Comparison of ENCODE assay signal across 17 cellular contexts in the genomic region with DNA sequence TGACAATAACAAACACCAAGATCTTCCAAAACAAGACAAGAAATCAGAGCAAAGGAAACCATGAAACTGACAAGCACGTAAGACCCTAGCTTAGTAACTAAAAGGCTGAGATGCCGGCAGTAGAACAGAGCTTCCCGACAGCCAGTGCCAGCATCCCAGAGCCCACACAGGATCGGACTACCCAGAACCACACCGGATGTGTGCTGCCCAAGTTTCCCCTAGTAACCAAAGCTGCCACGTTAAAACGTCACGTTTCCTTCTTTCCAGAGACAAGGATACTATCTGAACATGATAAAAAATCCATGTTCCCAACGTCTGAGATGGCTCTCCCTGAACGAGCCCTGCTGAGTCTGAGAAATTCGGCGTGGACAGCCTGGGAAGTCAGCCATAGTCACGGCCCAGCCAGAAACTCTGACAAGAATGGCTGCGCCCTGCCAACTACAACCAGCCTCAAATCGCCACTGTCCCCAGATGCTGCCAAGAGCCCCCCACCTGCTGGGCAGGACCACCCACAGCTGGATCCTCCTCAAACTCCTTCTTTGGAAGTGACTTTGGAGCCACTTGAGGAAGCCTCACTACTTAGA. TPM values are rescaled to one million over a fixed set of nuclear protein-coding genes. Genes with fewer than 3 reads are reported as not detected.
DNase-seq lines count a peak whose midpoint lies in the region; ATAC-seq and TF ChIP-seq lines count a peak whose summit lies in the region.
"Had no signal": no experiment of that assay in that cellular context is flagged by ENCODE, and none has a peak within 500 bp of the region (broad histone marks: within the 10 kb centered on the region; RNA-seq: fewer than 3 reads in every experiment).

No MANE protein-coding gene starts in this region.

- H3K4me3 ChIP-seq in coronary artery (peak overlapping the region; percentile 17), lower lobe of right lung (no peak overlapping the region), upper lobe of right lung (no peak overlapping the region)
- H3K4me3 ChIP-seq: HAP-1 had no signal

- no peaks in the 10 kb centered on the region for H3K4me1 Mint-ChIP-seq in glutamatergic neuron (ENCODE audit: low read depth, unreplicated experiment)

- DNase-seq in coronary artery (ENCODE audit: low spot score) (no peak), glutamatergic neuron (no peak), lower lobe of right lung (no peak), upper lobe of right lung (no peak), occipital lobe (lab: John Stamatoyannopoulos, UW) (no peak), 8988T (no peak), COR-L47 (lab: John Stamatoyannopoulos, UW) (no peak)
- DNase-seq: CD4-positive, alpha-beta T cell; DND-41; GDM1; MV-4-11; NCI-H1417 treated with DMSO at 0.1 percent for 48 hours; NCI-H2029; NCI-H510A had no signal

- peak overlapping the region; percentile 5 for H3K4me3 Mint-ChIP-seq in glutamatergic neuron (ENCODE audit: unreplicated experiment)
- H3K4me3 Mint-ChIP-seq: B cell; CD4-positive, alpha-beta T cell had no signal

- intact Hi-C loops in lower lobe of right lung (cut with DNase I) (no loop called here), upper lobe of right lung (cut with DNase I) (no loop called here)

- no peaks in the 10 kb centered on the region for H3K4me1 ChIP-seq in lower lobe of right lung
- H3K4me1 ChIP-seq in upper lobe of right lung, result no peaks in the 10 kb centered on the region
- H3K4me1 ChIP-seq: HAP-1 had no signal

- H3K27ac Mint-ChIP-seq in glutamatergic neuron (ENCODE audit: unreplicated experiment), result peak overlapping the region; percentile 6
- H3K27ac Mint-ChIP-seq: B cell; CD4-positive, alpha-beta T cell had no signal

- H3K27me3 ChIP-seq in lower lobe of right lung (ENCODE audit: low read depth) (no peaks in the 10 kb centered on the region), upper lobe of right lung (no peaks in the 10 kb centered on the region)

- ATAC-seq in lower lobe of right lung (no peak), upper lobe of right lung (no peak), HG03280 (IDR thresholded peaks at IDR 0.05; ENCODE audit: unreplicated experiment) (no peak)

- no peaks in the 10 kb centered on the region for H3K27me3 Mint-ChIP-seq in glutamatergic neuron (ENCODE audit: unreplicated experiment)
- H3K27me3 Mint-ChIP-seq: B cell; CD4-positive, alpha-beta T cell had no signal

- H3K9me3 Mint-ChIP-seq in glutamatergic neuron (ENCODE audit: unreplicated experiment), result no peaks in the 10 kb centered on the region
- H3K9me3 Mint-ChIP-seq: CD4-positive, alpha-beta T cell had no signal

- peaks cover 54% of the 10 kb centered on the region for H3K36me3 ChIP-seq in lower lobe of right lung
- H3K36me3 ChIP-seq in upper lobe of right lung, result peaks cover 32% of the 10 kb centered on the region

- H3K36me3 Mint-ChIP-seq in glutamatergic neuron (ENCODE audit: unreplicated experiment), result peaks cover 7% of the 10 kb centered on the region

- H3K9me3 ChIP-seq in lower lobe of right lung (no peaks in the 10 kb centered on the region), upper lobe of right lung (no peaks in the 10 kb centered on the region)
- H3K9me3 ChIP-seq: HAP-1 had no signal

- H3K27ac ChIP-seq in coronary artery, result peak overlapping the region; percentile 20 to 52
- H3K27ac ChIP-seq in lower lobe of right lung, result peak overlapping the region; percentile 46
- H3K27ac ChIP-seq in upper lobe of right lung, result peak overlapping the region; percentile 36

- no peak for TF ChIP-seq CTCF in coronary artery (IDR thresholded peaks at IDR 0.05)
- TF ChIP-seq CTCF in glutamatergic neuron (IDR thresholded peaks at IDR 0.05; ENCODE audit: partially characterized antibody, unreplicated experiment), result no peak
- no peak for TF ChIP-seq CTCF in lower lobe of right lung (IDR thresholded peaks at IDR 0.05)
- TF ChIP-seq CTCF in upper lobe of right lung (IDR thresholded peaks at IDR 0.05), result no peak

RNA-seq across cellular contexts. Expression of gene CCDC57, which starts 16.9 kb away (rescaled TPM):
- total RNA-seq in glutamatergic neuron (ENCODE audit: unreplicated experiment) (40.7 TPM), lower lobe of right lung (63.4 TPM), upper lobe of right lung (50.5 TPM), occipital lobe (18.6 TPM)

RNA-seq across cellular contexts. Expression of gene SLC16A3, which starts 33.1 kb away (rescaled TPM):
- total RNA-seq in glutamatergic neuron (ENCODE audit: unreplicated experiment), result 15.6 TPM
- 81.9 TPM for total RNA-seq in lower lobe of right lung
- 77.5 TPM for total RNA-seq in upper lobe of right lung
- total RNA-seq in occipital lobe, result 4.2 TPM
